In genomic region chr9:88011005-88011766, GRCh38 we compare ENCODE assay signal across 13 cellular contexts. TPM values are rescaled to one million over a fixed set of nuclear protein-coding genes. Genes with fewer than 3 reads are reported as not detected.
A peak's percentile ranks its signal among the peaks of the same experiment; 100 is the strongest.
DNase-seq lines count a peak whose midpoint lies in the region; ATAC-seq and TF ChIP-seq lines count a peak whose summit lies in the region.
"Had no signal": no experiment of that assay in that cellular context is flagged by ENCODE, and none has a peak within 500 bp of the region (broad histone marks: within the 10 kb centered on the region; RNA-seq: fewer than 3 reads in every experiment).

No MANE protein-coding gene starts in this region.

- H3K27ac ChIP-seq in AG04450 (ENCODE audit: low read depth, low read length) (no peak overlapping the region), gastroesophageal sphincter (no peak overlapping the region)

- DNase-seq in AG04450 (ENCODE audit: low read depth, low spot score) = no peak
- DNase-seq in HFF-Myc (ENCODE audit: extremely low read depth, low read depth) = no peak
- peak; percentile 47 for DNase-seq in astrocyte of the hippocampus (ENCODE audit: low read depth, low spot score)
- no peak for DNase-seq in left colon
- no peak for DNase-seq in MG63
- DNase-seq in activated CD8-positive, alpha-beta memory T cell treated with anti-CD3 and anti-CD28 coated beads, Interleukin-2, amount 10 ng/mL, durations not matched to agents 7 days and 5 days = no peak
- DNase-seq in activated CD4-positive, CD25-positive, alpha-beta regulatory T cell treated with anti-CD3 and anti-CD28 coated beads, Interleukin-2, amount 50 U/mL, for 72 hours = no peak
- DNase-seq: activated T-cell treated with anti-CD3 and anti-CD28 coated beads, Interleukin-2, amount 50 U/mL, for 24 hours; NCI-H510A treated with DMSO at 0.1 percent for 48 hours had no signal

- no peaks in the 10 kb centered on the region for H3K36me3 Mint-ChIP-seq in activated CD8-positive, alpha-beta memory T cell treated with anti-CD3 and anti-CD28 coated beads, Interleukin-2, amount 10 ng/mL, durations not matched to agents 7 days and 5 days

- H3K27me3 ChIP-seq in AG04450 (ENCODE audit: control insufficient read depth, insufficient read depth, low read length) = no peaks in the 10 kb centered on the region
- peaks cover 7% of the 10 kb centered on the region for H3K27me3 ChIP-seq in gastroesophageal sphincter
- no peaks in the 10 kb centered on the region for H3K27me3 ChIP-seq in MG63

- H3K4me3 ChIP-seq in AG04450 (ENCODE audit: low read depth, low read length) (no peak overlapping the region), HFF-Myc (replicated peaks; ENCODE audit: low read depth, low read length) (no peak overlapping the region), gastroesophageal sphincter (no peak overlapping the region), MG63 (no peak overlapping the region)
- H3K4me3 ChIP-seq: HAP-1 had no signal

- H3K4me1 Mint-ChIP-seq in activated CD8-positive, alpha-beta memory T cell treated with anti-CD3 and anti-CD28 coated beads, Interleukin-2, amount 10 ng/mL, durations not matched to agents 7 days and 5 days = peaks cover 3% of the 10 kb centered on the region

- ATAC-seq in left colon (peak; percentile 41), gastroesophageal sphincter (no peak)
- no peak for ATAC-seq in activated CD8-positive, alpha-beta memory T cell treated with anti-CD3 and anti-CD28 coated beads, Interleukin-2, amount 10 ng/mL, durations not matched to agents 7 days and 5 days

- WGBS in gastroesophageal sphincter (ENCODE audit: low coverage in 1 of 2), 2 donors = 60 to 100% methylated on average over 1 to 2 of the region's 3 CpGs

- peak; percentile 42 for TF ChIP-seq CTCF in AG04450 (IDR thresholded peaks at IDR 0.05; ENCODE audit: low read depth, low read length)
- TF ChIP-seq CTCF in HFF-Myc (IDR thresholded peaks at IDR 0.05; ENCODE audit: low read depth, low read length, missing control alignments) = peak; percentile 31
- peak in 1 of 4 experiments; percentile 31 for TF ChIP-seq CTCF in gastroesophageal sphincter (IDR thresholded peaks at IDR 0.05)

- TF ChIP-seq POLR2A in gastroesophageal sphincter (IDR thresholded peaks at IDR 0.05) = no peak

- no peaks in the 10 kb centered on the region for H3K4me1 ChIP-seq in gastroesophageal sphincter
- H3K4me1 ChIP-seq: Caco-2 had no signal

- H3K9me3 ChIP-seq in AG04450 (ENCODE audit: control insufficient read depth, insufficient read depth, low read length) = peaks cover 11% of the 10 kb centered on the region; the same call in 1 of the 2 replicates
- H3K9me3 ChIP-seq in gastroesophageal sphincter = no peaks in the 10 kb centered on the region
- H3K9me3 ChIP-seq in MG63 = 0 out of 2 replicates have a peak, but pooled peaks cover 2% of the 10 kb centered on the region
- H3K9me3 ChIP-seq: Caco-2, HAP-1 had no signal

- no peak overlapping the region for H3K4me3 Mint-ChIP-seq in activated CD8-positive, alpha-beta memory T cell treated with anti-CD3 and anti-CD28 coated beads, Interleukin-2, amount 10 ng/mL, durations not matched to agents 7 days and 5 days
- H3K4me3 Mint-ChIP-seq: activated T-cell treated with anti-CD3 and anti-CD28 coated beads, Interleukin-2, amount 50 U/mL, for 24 hours; T-helper 1 cell treated with Interleukin-12 subunit alpha and Interleukin-12 subunit beta and Interleukin-4 antibody, amounts not matched to agents 30 μg/mL and 1 μg/mL, for 36 hours had no signal

- intact Hi-C loops in left colon (cut with DNase I, micrococcal nuclease) = no loop called here

- no peaks in the 10 kb centered on the region for H3K36me3 ChIP-seq in gastroesophageal sphincter
- no peaks in the 10 kb centered on the region for H3K36me3 ChIP-seq in MG63
- H3K36me3 ChIP-seq: HAP-1 had no signal

- CTCF ChIA-PET in AG04450 (lab: Charles Lee) = interaction anchor here (0.6 to 1.5 kb wide), 8 partner anchors 11 to 484 kb away, joined by 3 to 7 read pairs (median 3); no protein-coding TSS in a partner anchor
- CTCF ChIA-PET in activated CD8-positive, alpha-beta memory T cell treated with anti-CD3 and anti-CD28 coated beads, Interleukin-2, amount 10 ng/mL, durations not matched to agents 7 days and 5 days (lab: Charles Lee) = no interaction called here

- no peak for TF ChIP-seq EP300 in gastroesophageal sphincter (IDR thresholded peaks at IDR 0.05)

- H3K27me3 Mint-ChIP-seq in activated CD8-positive, alpha-beta memory T cell treated with anti-CD3 and anti-CD28 coated beads, Interleukin-2, amount 10 ng/mL, durations not matched to agents 7 days and 5 days = peaks cover 4% of the 10 kb centered on the region

- POLR2A ChIA-PET in AG04450 (lab: Yijun Ruan, JAX) = no interaction called here

- peaks cover 2% of the 10 kb centered on the region for H3K9me3 Mint-ChIP-seq in activated CD8-positive, alpha-beta memory T cell treated with anti-CD3 and anti-CD28 coated beads, Interleukin-2, amount 10 ng/mL, durations not matched to agents 7 days and 5 days (ENCODE audit: low read depth)
- H3K9me3 Mint-ChIP-seq: activated T-cell treated with anti-CD3 and anti-CD28 coated beads, Interleukin-2, amount 50 U/mL, for 24 hours; T-helper 1 cell treated with Interleukin-12 subunit alpha and Interleukin-12 subunit beta and Interleukin-4 antibody, amounts not matched to agents 30 μg/mL and 1 μg/mL, for 36 hours had no signal

- no peak overlapping the region for H3K27ac Mint-ChIP-seq in activated CD8-positive, alpha-beta memory T cell treated with anti-CD3 and anti-CD28 coated beads, Interleukin-2, amount 10 ng/mL, durations not matched to agents 7 days and 5 days
- H3K27ac Mint-ChIP-seq: activated T-cell treated with anti-CD3 and anti-CD28 coated beads, Interleukin-2, amount 50 U/mL, for 24 hours; T-helper 1 cell treated with Interleukin-12 subunit alpha and Interleukin-12 subunit beta and Interleukin-4 antibody, amounts not matched to agents 30 μg/mL and 1 μg/mL, for 36 hours had no signal

RNA-seq across cellular contexts. Expression of gene CDK20, which starts 36.9 kb away (rescaled TPM):
- polyA plus RNA-seq in AG04450 (2011; rRNA removed) = 9.9 TPM in 2 replicates
- polyA minus RNA-seq in AG04450 (2011; rRNA and poly(A)+ RNA removed) = 5.9 and 9.9 TPM in 2 replicates
- total RNA-seq in left colon = 10 to 100 TPM in 1 of 2 donors, 1 to 10 TPM in 1; 7.4 to 11.7 TPM
- 10 to 100 TPM in 2 of 4 donors, 1 to 10 TPM in 2; 7.2 to 11.9 (median 10.6) TPM for total RNA-seq in gastroesophageal sphincter
- total RNA-seq in MG63 (2014; rRNA removed; shearing (Covaris generic); ENCODE audit: low replicate concordance) = 12.1 and 13.2 TPM in 2 replicates
- under 1 TPM; 0.70 to 0.82 TPM for total RNA-seq in activated CD8-positive, alpha-beta memory T cell treated with anti-CD3 and anti-CD28 coated beads, Interleukin-2, amount 10 ng/mL, durations not matched to agents 7 days and 5 days
